In the genomic region with DNA sequence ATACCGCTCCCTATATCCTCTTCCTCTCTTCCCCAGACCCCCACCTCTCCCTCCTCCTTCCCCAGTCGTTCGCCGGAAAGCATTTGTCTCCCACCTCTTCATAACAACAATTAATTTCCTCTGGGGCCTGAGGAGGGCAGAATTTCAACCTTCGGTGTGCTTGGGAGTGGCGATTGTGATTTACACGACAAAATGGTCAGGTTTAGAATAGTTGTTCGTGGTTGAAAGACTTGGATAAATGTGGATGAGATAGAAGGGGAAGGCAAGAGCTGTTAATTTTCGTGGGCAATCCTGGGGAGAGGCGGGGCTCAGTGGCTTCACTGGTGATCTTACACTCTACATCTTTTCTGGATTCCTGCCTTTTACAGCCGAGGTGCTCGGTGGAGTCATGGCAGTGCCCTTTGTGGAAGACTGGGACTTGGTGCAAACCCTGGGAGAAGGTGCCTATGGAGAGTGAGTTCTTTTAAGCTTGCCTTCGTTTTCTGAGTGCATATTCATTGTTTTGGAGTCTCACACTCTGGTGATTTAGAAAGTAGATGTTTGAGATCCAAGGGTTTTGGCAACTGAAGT, we compare ENCODE assay signal across 8 cellular contexts. TPM values are rescaled to one million over a fixed set of nuclear protein-coding genes. Genes with fewer than 3 reads are reported as not detected.
DNase-seq lines count a peak whose midpoint lies in the region; TF ChIP-seq lines count a peak whose summit lies in the region.

No MANE protein-coding gene starts in this region.

- H3K27ac ChIP-seq in iPS DF 6.9 (ENCODE audit: low read length) = no peak overlapping the region
- peak overlapping the region; percentile 89 for H3K27ac ChIP-seq in skeletal muscle tissue (ENCODE audit: low read depth, low read length)

- no peaks in the 10 kb centered on the region for H3K9me3 ChIP-seq in iPS DF 6.9 (ENCODE audit: control insufficient read depth, insufficient read depth, low read length)
- H3K9me3 ChIP-seq in skeletal muscle tissue (ENCODE audit: control insufficient read depth in 3 of 3, low read length in 3 of 3) = no peaks in the 10 kb centered on the region

- peak overlapping the region; percentile 90 for H3K4me3 Mint-ChIP-seq in activated naive CD8-positive, alpha-beta T cell treated with anti-CD3 and anti-CD28 coated beads for 36 hours

- H3K4me1 ChIP-seq in iPS DF 6.9 (ENCODE audit: control insufficient read depth, insufficient read depth, low read length) (no peaks in the 10 kb centered on the region), skeletal muscle tissue (ENCODE audit: control insufficient read depth in 3 of 3, insufficient read depth in 3 of 3, low read length in 3 of 3) (peaks cover 15 to 20% (median 17%) of the 10 kb centered on the region in 3 donors)

- peak; percentile 25 for TF ChIP-seq CTCF in HFF-Myc (IDR thresholded peaks at IDR 0.05; ENCODE audit: low read depth, low read length, missing control alignments)

- peak overlapping the region; percentile 91 to 95 (median 94) for H3K9ac ChIP-seq in skeletal muscle tissue (ENCODE audit: low read depth in 1 of 3, low read length in 3 of 3)

- H3K36me3 Mint-ChIP-seq in activated naive CD8-positive, alpha-beta T cell treated with anti-CD3 and anti-CD28 coated beads for 36 hours = peaks cover 36% of the 10 kb centered on the region

- peaks cover 4% of the 10 kb centered on the region; the same call in 1 of the 2 replicates for H3K36me3 ChIP-seq in iPS DF 6.9 (ENCODE audit: control insufficient read depth, insufficient read depth, low read length)
- H3K36me3 ChIP-seq in skeletal muscle tissue (ENCODE audit: control insufficient read depth in 3 of 3, insufficient read depth in 3 of 3, low read length in 3 of 3) = peaks cover 0 to 8% (median 4%) of the 10 kb centered on the region in 3 donors

- no CpG with 5 or more reads among the region's 13 CpGs for WGBS in iPS DF 6.9 (ENCODE audit: insufficient coverage, insufficient read length)

- peak overlapping the region; percentile 95 for H3K27ac Mint-ChIP-seq in activated naive CD8-positive, alpha-beta T cell treated with anti-CD3 and anti-CD28 coated beads for 36 hours

- H3K4me3 ChIP-seq in HFF-Myc (replicated peaks; ENCODE audit: low read depth, low read length) (peak overlapping the region; percentile 88), iPS DF 6.9 (ENCODE audit: low read length) (peak overlapping the region; percentile 56), skeletal muscle tissue (ENCODE audit: low read length in 3 of 3) (peak overlapping the region; percentile 95 to 96 (median 95))

- H3K27me3 ChIP-seq in iPS DF 6.9 (ENCODE audit: control insufficient read depth, insufficient read depth, low read length) (no peaks in the 10 kb centered on the region), skeletal muscle tissue (ENCODE audit: control insufficient read depth in 3 of 3, insufficient read depth in 3 of 3, low read length in 3 of 3) (no peaks in the 10 kb centered on the region)

- H3K27me3 Mint-ChIP-seq in activated naive CD8-positive, alpha-beta T cell treated with anti-CD3 and anti-CD28 coated beads for 36 hours = no peaks in the 10 kb centered on the region

- peaks cover 18% of the 10 kb centered on the region for H3K4me1 Mint-ChIP-seq in activated naive CD8-positive, alpha-beta T cell treated with anti-CD3 and anti-CD28 coated beads for 36 hours

- DNase-seq in activated naive CD4-positive, alpha-beta T cell treated with Interleukin-2 at 50 U/mL for 16 hours = peak; percentile 26
- DNase-seq in activated naive CD4-positive, alpha-beta T cell treated with anti-CD3 and anti-CD28 coated beads, Interleukin-2, amount 50 U/mL, for 16 hours = no peak
- DNase-seq in HFF-Myc (ENCODE audit: extremely low read depth, low read depth) (peak; percentile 84), NCI-H128 (lab: John Stamatoyannopoulos, UW; ENCODE audit: unreplicated experiment) (peak; percentile 52), iPS DF 6.9 (ENCODE audit: low read depth, low spot score) (no peak), NCI-H510A (lab: John Stamatoyannopoulos, UW) (no peak)
- no peak for DNase-seq in activated naive CD8-positive, alpha-beta T cell treated with anti-CD3 and anti-CD28 coated beads for 36 hours

- H3K9me3 Mint-ChIP-seq in activated naive CD8-positive, alpha-beta T cell treated with anti-CD3 and anti-CD28 coated beads for 36 hours = no peaks in the 10 kb centered on the region

RNA-seq across cellular contexts. Expression of a gene that starts 1.5 kb away (rescaled TPM):
- 100 to 1,000 TPM; 151 to 163 TPM for total RNA-seq in activated naive CD8-positive, alpha-beta T cell treated with anti-CD3 and anti-CD28 coated beads for 36 hours
- 9.4 TPM for total RNA-seq in skeletal muscle tissue

RNA-seq across cellular contexts. Expression of a gene that starts 33.8 kb away (rescaled TPM):
- 100 to 1,000 TPM; 107 to 111 TPM for total RNA-seq in activated naive CD8-positive, alpha-beta T cell treated with anti-CD3 and anti-CD28 coated beads for 36 hours
- 129 TPM for total RNA-seq in skeletal muscle tissue

RNA-seq across cellular contexts. Expression of a gene that starts 54.2 kb away (rescaled TPM):
- not detected for total RNA-seq in activated naive CD8-positive, alpha-beta T cell treated with anti-CD3 and anti-CD28 coated beads for 36 hours
- 0.52 TPM for total RNA-seq in skeletal muscle tissue

RNA-seq across cellular contexts. Expression of a gene that starts 57.2 kb away (rescaled TPM):
- total RNA-seq in activated naive CD8-positive, alpha-beta T cell treated with anti-CD3 and anti-CD28 coated beads for 36 hours = 10 to 100 TPM; 71.4 to 72.5 TPM
- 90.8 TPM for total RNA-seq in skeletal muscle tissue

Comparison
In these comparisons a context has a peak if more than half of its experiments do, and no peak if none do; other contexts are left out.
1. DNase-seq: peak in activated naive CD4-positive, alpha-beta T cell treated with Interleukin-2 at 50 U/mL for 16 hours (single experiment), HFF-Myc (single experiment) and NCI-H128 (single experiment); none in activated naive CD4-positive, alpha-beta T cell treated with anti-CD3 and anti-CD28 coated beads, Interleukin-2, amount 50 U/mL, for 16 hours (single experiment), activated naive CD8-positive, alpha-beta T cell treated with anti-CD3 and anti-CD28 coated beads for 36 hours (single experiment), iPS DF 6.9 (single experiment) and NCI-H510A (single experiment).
2. RNA of a gene that starts 1.5 kb away (total RNA-seq): 151 to 163 TPM in activated naive CD8-positive, alpha-beta T cell treated with anti-CD3 and anti-CD28 coated beads for 36 hours; 9.4 TPM in skeletal muscle tissue (single experiment); every median in the first group is over 10 times any median in the second.
3. Peak in every context shown above with its lines, with median percentiles within 50 percentile points of each other: H3K4me3 ChIP-seq.